In the genomic region with DNA sequence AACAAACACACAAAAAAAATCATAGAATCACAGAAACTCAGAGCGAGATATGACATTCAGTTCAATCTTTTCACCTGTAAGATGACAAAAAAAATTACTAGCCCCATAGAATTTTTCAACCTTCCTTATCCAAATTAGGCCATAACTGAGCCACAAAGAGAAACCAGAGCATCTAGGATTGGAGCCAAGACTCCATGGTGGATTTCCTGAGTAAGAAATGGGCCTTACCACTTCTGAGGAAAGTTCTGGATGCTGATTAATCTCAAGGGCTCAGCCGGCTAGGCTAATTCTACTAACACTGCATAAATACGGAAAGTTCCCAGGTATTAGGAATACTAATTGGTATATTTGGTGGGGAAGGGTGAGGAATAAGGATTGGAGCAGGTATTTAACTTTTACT, we compare ENCODE assay signal across 1 cellular context.
TF ChIP-seq lines count a peak whose summit lies in the region.

No MANE protein-coding gene starts in this region.

TF ChIP-seq in IMR-90, 13 proteins besides CTCF, POLR2A, EP300 and RAD21 (continued from another document):
- TF ChIP-seq MXI1 (IDR thresholded peaks at IDR 0.05; ENCODE audit: borderline replicate concordance, low read depth, low read length) (no peak), FOS (IDR thresholded peaks at IDR 0.05; ENCODE audit: low read depth, low read length) (no peak), BHLHE40 (IDR thresholded peaks at IDR 0.05; ENCODE audit: low read depth, low read length) (no peak), RFX5 (IDR thresholded peaks at IDR 0.05; ENCODE audit: low read depth, low read length) (no peak), RCOR1 (IDR thresholded peaks at IDR 0.05; ENCODE audit: insufficient replicate concordance, low read length) (no peak), CHD1 (IDR thresholded peaks at IDR 0.05; ENCODE audit: low read depth, low read length) (no peak)
